In the genomic region with DNA sequence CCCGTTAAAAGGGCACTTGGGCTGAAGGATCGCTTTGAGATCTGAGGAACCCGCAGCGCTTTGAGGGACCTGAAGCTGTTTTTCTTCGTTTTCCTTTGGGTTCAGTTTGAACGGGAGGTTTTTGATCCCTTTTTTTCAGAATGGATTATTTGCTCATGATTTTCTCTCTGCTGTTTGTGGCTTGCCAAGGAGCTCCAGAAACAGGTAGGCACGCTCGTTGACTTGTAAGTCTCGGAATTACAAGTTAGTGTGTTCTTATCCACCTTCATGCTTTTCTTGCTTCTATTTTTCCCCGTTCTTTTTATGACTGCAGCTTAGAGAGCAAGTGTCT, we compare ENCODE assay signal across 9 cellular contexts. TPM values are rescaled to one million over a fixed set of nuclear protein-coding genes. Genes with fewer than 3 reads are reported as not detected.
DNase-seq lines count a peak whose midpoint lies in the region; ATAC-seq, FAIRE-seq and TF ChIP-seq lines count a peak whose summit lies in the region.
"Had no signal": no experiment of that assay in that cellular context is flagged by ENCODE, and none has a peak within 500 bp of the region (broad histone marks: within the 10 kb centered on the region; RNA-seq: fewer than 3 reads in every experiment).

No MANE protein-coding gene starts in this region.

- 2 to 3% methylated on average over 10 of the region's 10 CpGs for WGBS in transverse colon (ENCODE audit: low coverage in 1 of 2), 2 donors

- peak overlapping the region in 1 of 2 donors; percentile 75 for H3K9ac ChIP-seq in kidney (ENCODE audit: low read length in 2 of 2)

- H3K4me1 Mint-ChIP-seq in activated naive CD4-positive, alpha-beta T cell treated with anti-CD3 and anti-CD28 coated beads, Interleukin-2, amount 10 ng/mL, durations not matched to agents 7 days and 5 days, result peaks cover 17% of the 10 kb centered on the region
- H3K4me1 Mint-ChIP-seq in activated CD4-positive, alpha-beta memory T cell treated with anti-CD3 and anti-CD28 coated beads for 36 hours (ENCODE audit: low read depth), result peaks cover 16% of the 10 kb centered on the region

- in situ Hi-C loops in transverse colon (cut with MboI; ENCODE audit: low pct_ligation_motif_present in 1 of 4, low pct_unique_long_range_greater_than_20kb in 1 of 4, low sequenced_read_pairs in 3 of 4), result loop anchor here in 2 of 4 donors (5.0 to 10.0 kb wide), 2 partner anchors 312 to 314 kb away; no protein-coding TSS in a partner anchor

- no peak for FAIRE-seq in kidney (lab: Jason Lieb, UNC)
- FAIRE-seq: G401.6 had no signal

- no peak overlapping the region for H3K27ac Mint-ChIP-seq in activated naive CD4-positive, alpha-beta T cell treated with anti-CD3 and anti-CD28 coated beads, Interleukin-2, amount 10 ng/mL, durations not matched to agents 7 days and 5 days
- no peak overlapping the region for H3K27ac Mint-ChIP-seq in activated CD4-positive, alpha-beta memory T cell treated with anti-CD3 and anti-CD28 coated beads for 36 hours

- H3K9me3 ChIP-seq in kidney (ENCODE audit: control insufficient read depth in 1 of 2, low read length in 2 of 2) (no peaks in the 10 kb centered on the region), transverse colon (no peaks in the 10 kb centered on the region)

- peaks cover 0 to 16% of the 10 kb centered on the region in 2 donors for H3K4me1 ChIP-seq in kidney (ENCODE audit: control insufficient read depth in 1 of 2, insufficient read depth in 1 of 2, low read depth in 1 of 2, low read length in 2 of 2)
- H3K4me1 ChIP-seq in transverse colon, result peaks cover 2 to 74% (median 18%) of the 10 kb centered on the region in 4 donors

- H3K36me3 ChIP-seq in kidney (ENCODE audit: control insufficient read depth in 1 of 2, insufficient read depth in 2 of 2, low read length in 2 of 2) (no peaks in the 10 kb centered on the region), transverse colon (no peaks in the 10 kb centered on the region)

- TF ChIP-seq EP300 in transverse colon (IDR thresholded peaks at IDR 0.05; ENCODE audit: low read depth), result no peak

- POLR2A ChIA-PET in activated CD4-positive, alpha-beta memory T cell treated with anti-CD3 and anti-CD28 coated beads for 36 hours (lab: Charles Lee), result interaction anchor here (0.6 kb wide), 1 partner anchor 144 kb away, joined by 4 read pairs; no protein-coding TSS in a partner anchor

- peaks cover 60% of the 10 kb centered on the region for H3K27me3 Mint-ChIP-seq in activated naive CD4-positive, alpha-beta T cell treated with anti-CD3 and anti-CD28 coated beads, Interleukin-2, amount 10 ng/mL, durations not matched to agents 7 days and 5 days
- H3K27me3 Mint-ChIP-seq in activated CD4-positive, alpha-beta memory T cell treated with anti-CD3 and anti-CD28 coated beads for 36 hours, result peaks cover 36% of the 10 kb centered on the region

- DNase-seq in activated naive CD4-positive, alpha-beta T cell treated with anti-CD3 and anti-CD28 coated beads, Interleukin-2, amount 10 ng/mL, durations not matched to agents 7 days and 5 days, result no peak
- no peak for DNase-seq in activated naive CD4-positive, alpha-beta T cell treated with Interleukin-2 at 50 U/mL for 16 hours
- no peak for DNase-seq in activated CD4-positive, alpha-beta memory T cell treated with anti-CD3 and anti-CD28 coated beads for 36 hours
- DNase-seq in kidney, result no peak
- DNase-seq in transverse colon, result no peak
- no peak for DNase-seq in NCI-H1694 (lab: John Stamatoyannopoulos, UW)
- DNase-seq in NCI-H2081 treated with DMSO at 0.1 percent for 48 hours (lab: John Stamatoyannopoulos, UW), result no peak

- H3K4me3 ChIP-seq in kidney (ENCODE audit: low read length in 2 of 2) (peak overlapping the region; percentile 72 to 81), transverse colon (peak overlapping the region in 3 of 4 donors; percentile 34 to 56 (median 41))

- no peaks in the 10 kb centered on the region for H3K36me3 Mint-ChIP-seq in activated naive CD4-positive, alpha-beta T cell treated with anti-CD3 and anti-CD28 coated beads, Interleukin-2, amount 10 ng/mL, durations not matched to agents 7 days and 5 days
- no peaks in the 10 kb centered on the region for H3K36me3 Mint-ChIP-seq in activated CD4-positive, alpha-beta memory T cell treated with anti-CD3 and anti-CD28 coated beads for 36 hours

- no peak for ATAC-seq in HG03139 (IDR thresholded peaks at IDR 0.05; ENCODE audit: unreplicated experiment)

- intact Hi-C loops in activated CD4-positive, alpha-beta memory T cell treated with anti-CD3 and anti-CD28 coated beads for 36 hours (cut with micrococcal nuclease), result loop anchor here (1.0 kb wide), 1 partner anchor 316 kb away; no protein-coding TSS in a partner anchor
- intact Hi-C loops in kidney (cut with DNase I) (no loop called here), transverse colon (cut with DNase I; ENCODE audit: low total_unique reads) (loop anchor here (10.0 kb wide), 1 partner anchor 314 kb away; no protein-coding TSS in a partner anchor)

- H3K9me3 Mint-ChIP-seq in activated naive CD4-positive, alpha-beta T cell treated with anti-CD3 and anti-CD28 coated beads, Interleukin-2, amount 10 ng/mL, durations not matched to agents 7 days and 5 days, result no peaks in the 10 kb centered on the region
- H3K9me3 Mint-ChIP-seq in activated CD4-positive, alpha-beta memory T cell treated with anti-CD3 and anti-CD28 coated beads for 36 hours, result no peaks in the 10 kb centered on the region

- H3K27ac ChIP-seq in kidney (ENCODE audit: low read depth in 2 of 2, low read length in 2 of 2) (peak overlapping the region in 1 of 2 donors; percentile 69), transverse colon (peak overlapping the region; percentile 73 to 82 (median 76))

- H3K27me3 ChIP-seq in transverse colon, result no peaks in the 10 kb centered on the region

- peak overlapping the region; percentile 79 for H3K4me3 Mint-ChIP-seq in activated naive CD4-positive, alpha-beta T cell treated with anti-CD3 and anti-CD28 coated beads, Interleukin-2, amount 10 ng/mL, durations not matched to agents 7 days and 5 days
- peak overlapping the region; percentile 68 for H3K4me3 Mint-ChIP-seq in activated CD4-positive, alpha-beta memory T cell treated with anti-CD3 and anti-CD28 coated beads for 36 hours

- TF ChIP-seq CTCF in kidney (IDR thresholded peaks at IDR 0.05; ENCODE audit: borderline replicate concordance, extremely low read depth, insufficient read depth), result no peak
- TF ChIP-seq CTCF in transverse colon (IDR thresholded peaks at IDR 0.05), result peak in 1 of 5 experiments; percentile 3

- CTCF ChIA-PET in activated naive CD4-positive, alpha-beta T cell treated with anti-CD3 and anti-CD28 coated beads, Interleukin-2, amount 10 ng/mL, durations not matched to agents 7 days and 5 days (lab: Charles Lee), result interaction anchor here (0.9 to 3.4 kb wide), 25 partner anchors 9 to 715 kb away, joined by 3 to 44 read pairs (median 5); no protein-coding TSS in a partner anchor
- CTCF ChIA-PET in activated CD4-positive, alpha-beta memory T cell treated with anti-CD3 and anti-CD28 coated beads for 36 hours (lab: Charles Lee), result interaction anchor here (0.6 to 6.7 kb wide), 39 partner anchors 9 to 705 kb away, joined by 3 to 82 read pairs (median 4); no protein-coding TSS in a partner anchor

- peak; percentile 17 for TF ChIP-seq POLR2A in transverse colon (IDR thresholded peaks at IDR 0.05)

RNA-seq across cellular contexts. Expression of a gene that starts 0.3 kb away (rescaled TPM):
- total RNA-seq in activated CD4-positive, alpha-beta memory T cell treated with anti-CD3 and anti-CD28 coated beads for 36 hours, result not detected
- total RNA-seq in kidney (16.6 TPM), transverse colon (10 to 100 TPM in 2 of 4 donors, 1 to 10 TPM in 2; 3.6 to 23.2 (median 14.2) TPM)
- 3.4 TPM for polyA plus RNA-seq in kidney (ENCODE audit: insufficient read depth, low read depth, low replicate concordance)

Comparison
In these comparisons a context has a peak if more than half of its experiments do, and no peak if none do; other contexts are left out.
1. RNA of a gene that starts 0.3 kb away (total RNA-seq): 3.6 to 23.2 TPM in transverse colon and 16.6 TPM in kidney (single experiment); not detected in activated CD4-positive, alpha-beta memory T cell treated with anti-CD3 and anti-CD28 coated beads for 36 hours; every median in the first group is over 4 times any median in the second.